ENCODE assay signal across 20 cellular contexts in genomic region chr5:135568241-135568640, GRCh38. TPM values are rescaled to one million over a fixed set of nuclear protein-coding genes. Genes with fewer than 3 reads are reported as not detected.
"Had no signal": no experiment of that assay in that cellular context is flagged by ENCODE, and none has a peak within 500 bp of the region (broad histone marks: within the 10 kb centered on the region; RNA-seq: fewer than 3 reads in every experiment).

No MANE protein-coding gene starts in this region.

- H3K27ac ChIP-seq: coronary artery, transverse colon, vagina had no signal

- FAIRE-seq: endometrium had no signal

- H3K4me3 ChIP-seq: coronary artery, transverse colon, vagina had no signal

- H3K9me3 ChIP-seq: transverse colon, vagina had no signal

- DNase-seq: activated CD4-positive, alpha-beta T cell treated with anti-CD3 and anti-CD28 coated beads, Interleukin-2, amount 10 ng/mL, durations not matched to agents 7 days and 5 days; activated CD8-positive, alpha-beta T cell treated with anti-CD3 and anti-CD28 coated beads, Interleukin-2, amount 10 ng/mL, durations not matched to agents 7 days and 5 days; activated naive CD4-positive, alpha-beta T cell treated with Interleukin-2 at 50 U/mL for 16 hours; activated naive CD8-positive, alpha-beta T cell treated with anti-CD3 and anti-CD28 coated beads, Interleukin-2, amount 50 U/mL, for 24 hours; activated T-cell treated with anti-CD3 and anti-CD28 coated beads, Interleukin-2, amount 50 U/mL, for 24 hours; erythroblast; left cardiac atrium; naive thymus-derived CD8-positive, alpha-beta T cell; transverse colon had no signal

- H3K36me3 ChIP-seq: transverse colon, vagina had no signal

- H3K36me3 Mint-ChIP-seq: brain; naive thymus-derived CD8-positive, alpha-beta T cell had no signal

- H3K4me3 Mint-ChIP-seq: activated CD4-positive, alpha-beta T cell treated with anti-CD3 and anti-CD28 coated beads, Interleukin-2, amount 10 ng/mL, durations not matched to agents 7 days and 5 days; activated CD8-positive, alpha-beta T cell treated with anti-CD3 and anti-CD28 coated beads, Interleukin-2, amount 10 ng/mL, durations not matched to agents 7 days and 5 days; activated naive CD8-positive, alpha-beta T cell treated with anti-CD3 and anti-CD28 coated beads, Interleukin-2, amount 50 U/mL, for 24 hours; activated T-cell treated with anti-CD3 and anti-CD28 coated beads, Interleukin-2, amount 50 U/mL, for 24 hours; brain; central memory CD8-positive, alpha-beta T cell; stimulated activated naive CD8-positive, alpha-beta T cell treated with anti-CD3 and anti-CD28 coated beads, Interleukin-15, Interleukin-2, amounts not matched to agents 100 ng/mL and 50 ng/mL, for 24 hours; T-helper 1 cell treated with Interleukin-12 subunit alpha and Interleukin-12 subunit beta and Interleukin-4 antibody, amounts not matched to agents 30 μg/mL and 1 μg/mL, for 36 hours had no signal

- H3K4me1 Mint-ChIP-seq: activated naive CD8-positive, alpha-beta T cell treated with anti-CD3 and anti-CD28 coated beads, Interleukin-2, amount 50 U/mL, for 24 hours had no signal

- H3K9me3 Mint-ChIP-seq: activated CD4-positive, alpha-beta T cell treated with anti-CD3 and anti-CD28 coated beads, Interleukin-2, amount 10 ng/mL, durations not matched to agents 7 days and 5 days; activated naive CD8-positive, alpha-beta T cell treated with anti-CD3 and anti-CD28 coated beads, Interleukin-2, amount 50 U/mL, for 24 hours; activated T-cell treated with anti-CD3 and anti-CD28 coated beads, Interleukin-2, amount 50 U/mL, for 24 hours; activated T-helper 2 cell treated with anti-CD3 and anti-CD28 coated beads, Interferon-gamma antibody, Interleukin-2, Interleukin-4, amounts not matched to agents 10 μg/mL and 5 μg/mL and 100 μg/mL, durations not matched to agents 14 hours and 24 hours and 36 hours; brain; central memory CD8-positive, alpha-beta T cell; naive thymus-derived CD8-positive, alpha-beta T cell; stimulated activated naive CD8-positive, alpha-beta T cell treated with anti-CD3 and anti-CD28 coated beads, Interleukin-15, Interleukin-2, amounts not matched to agents 100 ng/mL and 50 ng/mL, for 24 hours; T-helper 1 cell treated with Interleukin-12 subunit alpha and Interleukin-12 subunit beta and Interleukin-4 antibody, amounts not matched to agents 30 μg/mL and 1 μg/mL, for 36 hours had no signal

- H3K27me3 ChIP-seq: vagina had no signal

- ATAC-seq: activated CD4-positive, CD25-positive, alpha-beta regulatory T cell treated with anti-CD3 and anti-CD28 coated beads, Interleukin-2, amount 50 U/mL, for 24 hours; activated CD8-positive, alpha-beta T cell treated with anti-CD3 and anti-CD28 coated beads, Interleukin-2, amount 10 ng/mL, durations not matched to agents 7 days and 5 days; activated naive CD8-positive, alpha-beta T cell treated with anti-CD3 and anti-CD28 coated beads, Interleukin-2, amount 50 U/mL, for 24 hours; left cardiac atrium; naive thymus-derived CD8-positive, alpha-beta T cell had no signal

- H3K4me1 ChIP-seq: transverse colon had no signal

- H3K27ac Mint-ChIP-seq: activated CD4-positive, alpha-beta T cell treated with anti-CD3 and anti-CD28 coated beads, Interleukin-2, amount 10 ng/mL, durations not matched to agents 7 days and 5 days; activated CD8-positive, alpha-beta T cell treated with anti-CD3 and anti-CD28 coated beads, Interleukin-2, amount 10 ng/mL, durations not matched to agents 7 days and 5 days; activated naive CD8-positive, alpha-beta T cell treated with anti-CD3 and anti-CD28 coated beads, Interleukin-2, amount 50 U/mL, for 24 hours; activated T-cell treated with anti-CD3 and anti-CD28 coated beads, Interleukin-2, amount 50 U/mL, for 24 hours; activated T-helper 2 cell treated with anti-CD3 and anti-CD28 coated beads, Interferon-gamma antibody, Interleukin-2, Interleukin-4, amounts not matched to agents 10 μg/mL and 5 μg/mL and 100 μg/mL, durations not matched to agents 14 hours and 24 hours and 36 hours; stimulated activated naive CD8-positive, alpha-beta T cell treated with anti-CD3 and anti-CD28 coated beads, Interleukin-15, Interleukin-2, amounts not matched to agents 100 ng/mL and 50 ng/mL, for 24 hours; T-helper 1 cell treated with Interleukin-12 subunit alpha and Interleukin-12 subunit beta and Interleukin-4 antibody, amounts not matched to agents 30 μg/mL and 1 μg/mL, for 36 hours had no signal

RNA-seq across cellular contexts. Expression of gene CXCL14, which starts 10.6 kb away (rescaled TPM):
- total RNA-seq: activated CD4-positive, alpha-beta T cell treated with anti-CD3 and anti-CD28 coated beads, Interleukin-2, amount 10 ng/mL, durations not matched to agents 7 days and 5 days; activated CD8-positive, alpha-beta T cell treated with anti-CD3 and anti-CD28 coated beads, Interleukin-2, amount 10 ng/mL, durations not matched to agents 7 days and 5 days; activated T-helper 2 cell treated with anti-CD3 and anti-CD28 coated beads, Interferon-gamma antibody, Interleukin-2, Interleukin-4, amounts not matched to agents 10 μg/mL and 5 μg/mL and 100 μg/mL, durations not matched to agents 14 hours and 24 hours and 36 hours; naive thymus-derived CD8-positive, alpha-beta T cell had no signal
- polyA plus RNA-seq: naive thymus-derived CD8-positive, alpha-beta T cell had no signal

RNA-seq across cellular contexts. Expression of gene NEUROG1, which starts 32.5 kb away (rescaled TPM):
- total RNA-seq: activated CD4-positive, alpha-beta T cell treated with anti-CD3 and anti-CD28 coated beads, Interleukin-2, amount 10 ng/mL, durations not matched to agents 7 days and 5 days; activated CD8-positive, alpha-beta T cell treated with anti-CD3 and anti-CD28 coated beads, Interleukin-2, amount 10 ng/mL, durations not matched to agents 7 days and 5 days; activated T-helper 2 cell treated with anti-CD3 and anti-CD28 coated beads, Interferon-gamma antibody, Interleukin-2, Interleukin-4, amounts not matched to agents 10 μg/mL and 5 μg/mL and 100 μg/mL, durations not matched to agents 14 hours and 24 hours and 36 hours; left cardiac atrium; lower leg skin; naive thymus-derived CD8-positive, alpha-beta T cell; posterior vena cava; transverse colon; vagina had no signal
- polyA plus RNA-seq: naive thymus-derived CD8-positive, alpha-beta T cell had no signal
